In the genomic region with DNA sequence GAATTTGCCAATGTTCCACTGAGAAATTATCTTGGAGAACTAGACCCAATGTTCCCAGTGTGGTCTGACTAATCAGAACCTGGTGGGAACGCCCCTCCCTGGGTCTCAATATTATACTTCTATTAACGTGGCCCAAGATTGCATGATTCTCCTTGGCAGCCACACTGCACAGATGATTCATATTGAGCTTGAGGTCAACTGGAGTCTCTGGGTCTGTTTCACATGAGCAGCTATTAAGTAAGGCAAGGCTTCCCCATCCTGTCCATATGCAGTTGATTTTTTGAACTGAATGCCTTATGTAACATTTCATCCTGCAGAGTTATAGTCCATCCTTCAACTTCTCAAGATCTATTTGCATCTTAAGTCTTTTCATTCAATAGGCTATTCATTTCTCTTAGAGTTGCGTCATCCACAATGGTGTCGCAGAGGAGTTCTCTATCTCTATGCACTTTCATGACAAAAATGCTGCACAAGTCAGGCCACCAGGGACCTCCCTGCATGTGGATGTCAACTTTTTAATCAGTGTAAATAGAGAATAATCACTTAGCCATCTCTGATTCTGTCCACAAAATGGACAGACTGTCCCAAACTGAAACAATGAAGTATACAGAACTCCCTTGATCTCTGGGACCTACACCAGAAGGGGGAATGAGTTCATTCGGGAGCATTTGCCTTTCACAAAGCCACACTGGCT, we compare ENCODE assay signal across 1 cellular context.
TF ChIP-seq lines count a peak whose summit lies in the region.

No MANE protein-coding gene starts in this region.

TF ChIP-seq in H1, 55 proteins besides CTCF, POLR2A, EP300 and RAD21 (continued from another document):
- TF ChIP-seq CEBPB (IDR thresholded peaks at IDR 0.05; ENCODE audit: low read depth, low read length), result peak; percentile 22; the same call in 1 of the 2 replicates
